8 cellular contexts compared by ENCODE assay signal in the genomic region with DNA sequence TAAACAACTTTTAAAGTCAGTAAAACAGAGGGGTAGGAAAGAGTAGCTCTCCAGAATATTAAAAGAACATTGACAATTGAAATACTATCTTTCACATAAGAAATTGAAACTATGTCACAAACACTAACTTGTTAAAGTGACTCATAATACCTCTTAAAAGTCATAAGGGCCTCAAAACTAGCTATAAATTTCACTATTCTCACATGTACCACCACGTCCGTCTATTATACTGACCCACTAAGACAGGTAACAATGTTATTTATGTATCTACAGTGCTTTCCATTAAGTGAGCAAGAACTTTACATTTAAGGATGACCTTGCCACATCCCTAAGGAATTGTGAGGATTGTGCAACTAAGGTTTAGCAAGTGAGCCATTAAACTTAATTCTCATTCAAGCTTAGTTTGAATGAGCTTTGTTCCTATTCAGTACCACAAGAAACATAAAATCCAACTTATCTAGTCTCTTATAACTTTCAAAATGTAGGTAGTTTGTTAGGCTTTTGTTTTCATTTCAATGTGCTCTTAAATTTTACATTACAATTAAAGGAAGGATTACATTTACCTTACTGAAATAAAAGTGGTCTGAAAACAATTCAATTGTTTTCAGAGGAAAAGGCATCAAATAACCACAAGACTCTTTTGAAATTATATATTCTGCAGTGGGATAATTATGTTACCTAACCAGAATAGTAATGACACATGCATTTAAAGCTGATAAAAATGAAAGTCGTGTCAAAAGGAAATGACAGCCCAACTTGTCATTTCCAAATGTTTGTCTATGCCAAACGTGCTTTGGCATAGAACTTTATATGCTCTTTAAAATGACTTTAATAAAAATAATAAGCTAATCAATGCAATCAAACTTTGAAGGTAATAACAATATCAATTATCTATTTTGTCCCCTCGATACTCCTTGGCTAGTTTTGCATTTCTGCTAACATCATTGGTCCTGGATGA. TPM values are rescaled to one million over a fixed set of nuclear protein-coding genes. Genes with fewer than 3 reads are reported as not detected.
DNase-seq lines count a peak whose midpoint lies in the region; ATAC-seq and TF ChIP-seq lines count a peak whose summit lies in the region.
"Not testable (repeated sequence)": the region's sequence is repeated elsewhere in the genome, so short reads cannot be mapped to it uniquely, and the experiment has no call there.

No MANE protein-coding gene starts in this region.

- not testable (repeated sequence) for H3K79me1 ChIP-seq in mesenchymal stem cell (replicated peaks; ENCODE audit: low read length, poor library complexity, severe bottlenecking)

- H3K23ac ChIP-seq in mesenchymal stem cell (ENCODE audit: low read length in 2 of 2): not testable (repeated sequence)

- H3K4me3 Mint-ChIP-seq in CD4-positive, alpha-beta T cell; stimulated activated memory B cell treated with anti-CD40 and anti-IgM and Interleukin-4, amounts not matched to agents 10 μg/mL and 1 μg/mL and 100 μg/mL, for 72 hours: not testable (repeated sequence)
- peak overlapping the region; percentile 63 to 80 for H3K4me3 Mint-ChIP-seq in activated T-cell treated with anti-CD3 and anti-CD28 coated beads, Interleukin-2, amount 50 U/mL, for 72 hours

- H3K4me1 Mint-ChIP-seq in CD4-positive, alpha-beta T cell (ENCODE audit: low read depth): peaks cover 48% of the 10 kb centered on the region
- H3K4me1 Mint-ChIP-seq in activated T-cell treated with anti-CD3 and anti-CD28 coated beads, Interleukin-2, amount 50 U/mL, for 72 hours (ENCODE audit: low read depth): peaks cover 48% of the 10 kb centered on the region
- H3K4me1 Mint-ChIP-seq in stimulated activated memory B cell treated with anti-CD40 and anti-IgM and Interleukin-4, amounts not matched to agents 10 μg/mL and 1 μg/mL and 100 μg/mL, for 72 hours: peaks cover 26% of the 10 kb centered on the region

- H3K9ac ChIP-seq in mesenchymal stem cell (ENCODE audit: low read length): not testable (repeated sequence)

- not testable (repeated sequence) for H2BK15ac ChIP-seq in mesenchymal stem cell (ENCODE audit: low read depth, poor library complexity, severe bottlenecking)

- WGBS in mesenchymal stem cell: 100% methylated on average over 1 of the region's 5 CpGs

- H3K18ac ChIP-seq in mesenchymal stem cell (ENCODE audit: low read depth in 1 of 2, low read length in 2 of 2): not testable (repeated sequence)

- not testable (repeated sequence) for TF ChIP-seq RAD21 in Ishikawa (IDR thresholded peaks at IDR 0.05; ENCODE audit: low read depth)

- intact Hi-C loops in CD4-positive, alpha-beta T cell (cut with DNase I, micrococcal nuclease): not testable (repeated sequence)

- H3K27ac Mint-ChIP-seq in CD4-positive, alpha-beta T cell: peak overlapping the region; percentile 82
- peak overlapping the region; percentile 33 for H3K27ac Mint-ChIP-seq in activated T-cell treated with anti-CD3 and anti-CD28 coated beads, Interleukin-2, amount 50 U/mL, for 72 hours
- H3K27ac Mint-ChIP-seq in stimulated activated memory B cell treated with anti-CD40 and anti-IgM and Interleukin-4, amounts not matched to agents 10 μg/mL and 1 μg/mL and 100 μg/mL, for 72 hours: peak overlapping the region; percentile 32

- not testable (repeated sequence) for H3K4ac ChIP-seq in mesenchymal stem cell (ENCODE audit: low read depth in 1 of 2, low read length in 2 of 2)

- H3K4me2 ChIP-seq in mesenchymal stem cell (ENCODE audit: low read length, poor library complexity, severe bottlenecking): not testable (repeated sequence)

- H3K4me3 ChIP-seq in cardiac fibroblast (replicated peaks in 1 of 2; ENCODE audit: low read depth in 2 of 2, low read length in 2 of 2); mesenchymal stem cell (ENCODE audit: insufficient read depth in 1 of 2, low read depth in 1 of 2, low read length in 2 of 2): not testable (repeated sequence)

- not testable (repeated sequence) for H3K14ac ChIP-seq in mesenchymal stem cell (ENCODE audit: low read length in 2 of 2)

- not testable (repeated sequence) for H3K9me3 ChIP-seq in CD4-positive, alpha-beta T cell (ENCODE audit: control insufficient read depth, low read length); mesenchymal stem cell (ENCODE audit: control insufficient read depth, low read length)

- CTCF ChIA-PET in CD4-positive, alpha-beta T cell (lab: Charles Lee): not testable (repeated sequence)

- not testable (repeated sequence) for H2AK5ac ChIP-seq in mesenchymal stem cell (ENCODE audit: low read length, severe bottlenecking)

- DNase-seq in CD4-positive, alpha-beta T cell; activated T-cell treated with anti-CD3 and anti-CD28 coated beads, Interleukin-2, amount 50 U/mL, for 72 hours: not testable (repeated sequence)
- DNase-seq in cardiac fibroblast (ENCODE audit: low read depth in 2 of 2) (peak; percentile 21 to 51), fibroblast of peridontal ligament (ENCODE audit: extremely low read depth) (peak; percentile 51), mesenchymal stem cell (peak; percentile 50)

- POLR2A ChIA-PET in CD4-positive, alpha-beta T cell (lab: Charles Lee): not testable (repeated sequence)

- TF ChIP-seq EP300 in Ishikawa (IDR thresholded peaks at IDR 0.05; ENCODE audit: borderline replicate concordance): not testable (repeated sequence)

- not testable (repeated sequence) for H2AFZ ChIP-seq in mesenchymal stem cell (ENCODE audit: low read depth, low read length)

- not testable (repeated sequence) for H3K27ac ChIP-seq in CD4-positive, alpha-beta T cell (ENCODE audit: low read depth, low read length); mesenchymal stem cell (ENCODE audit: low read length, poor library complexity, severe bottlenecking)

- H3K9me3 Mint-ChIP-seq in CD4-positive, alpha-beta T cell; activated T-cell treated with anti-CD3 and anti-CD28 coated beads, Interleukin-2, amount 50 U/mL, for 72 hours; stimulated activated memory B cell treated with anti-CD40 and anti-IgM and Interleukin-4, amounts not matched to agents 10 μg/mL and 1 μg/mL and 100 μg/mL, for 72 hours: not testable (repeated sequence)

- not testable (repeated sequence) for H2BK120ac ChIP-seq in mesenchymal stem cell (ENCODE audit: low read depth, low read length)

- TF ChIP-seq CTCF in CD4-positive, alpha-beta T cell (IDR thresholded peaks at IDR 0.05); cardiac fibroblast (IDR thresholded peaks at IDR 0.05; ENCODE audit: low read depth, low read length): not testable (repeated sequence)

- ATAC-seq in CD4-positive, alpha-beta T cell (ENCODE audit: poor library complexity); SK-N-SH treated with all-trans-retinoic acid at 6 μM for 48 hours; activated T-cell treated with anti-CD3 and anti-CD28 coated beads, Interleukin-2, amount 50 U/mL, for 72 hours (replicated peaks in 1 of 2); stimulated activated memory B cell treated with anti-CD40 and anti-IgM and Interleukin-4, amounts not matched to agents 10 μg/mL and 1 μg/mL and 100 μg/mL, for 72 hours: not testable (repeated sequence)

- peaks cover 25% of the 10 kb centered on the region for H3K36me3 Mint-ChIP-seq in CD4-positive, alpha-beta T cell (ENCODE audit: low read depth)
- not testable (repeated sequence) for H3K36me3 Mint-ChIP-seq in activated T-cell treated with anti-CD3 and anti-CD28 coated beads, Interleukin-2, amount 50 U/mL, for 72 hours (ENCODE audit: insufficient read depth in 2 of 2)
- H3K36me3 Mint-ChIP-seq in stimulated activated memory B cell treated with anti-CD40 and anti-IgM and Interleukin-4, amounts not matched to agents 10 μg/mL and 1 μg/mL and 100 μg/mL, for 72 hours: peaks cover 31% of the 10 kb centered on the region

- H3K27me3 Mint-ChIP-seq in CD4-positive, alpha-beta T cell; activated T-cell treated with anti-CD3 and anti-CD28 coated beads, Interleukin-2, amount 50 U/mL, for 72 hours (ENCODE audit: low read depth); stimulated activated memory B cell treated with anti-CD40 and anti-IgM and Interleukin-4, amounts not matched to agents 10 μg/mL and 1 μg/mL and 100 μg/mL, for 72 hours: not testable (repeated sequence)

- H3K27me3 ChIP-seq in CD4-positive, alpha-beta T cell (ENCODE audit: control insufficient read depth, insufficient read depth, low read length); mesenchymal stem cell (ENCODE audit: control insufficient read depth in 1 of 2, insufficient read depth in 1 of 2, low read length in 2 of 2): not testable (repeated sequence)

- H3K4me1 ChIP-seq in mesenchymal stem cell (ENCODE audit: control insufficient read depth, insufficient read depth, low read depth, low read length): not testable (repeated sequence)

- not testable (repeated sequence) for H4K91ac ChIP-seq in mesenchymal stem cell (ENCODE audit: low read length)

- H2BK5ac ChIP-seq in mesenchymal stem cell (ENCODE audit: low read depth, low read length, poor library complexity, severe bottlenecking): not testable (repeated sequence)

- H3K36me3 ChIP-seq in mesenchymal stem cell (ENCODE audit: control insufficient read depth in 1 of 2, insufficient read depth in 2 of 2, low read depth in 1 of 2, low read length in 2 of 2): not testable (repeated sequence)

- H4K8ac ChIP-seq in mesenchymal stem cell (ENCODE audit: low read length): not testable (repeated sequence)

- not testable (repeated sequence) for H2BK12ac ChIP-seq in mesenchymal stem cell (ENCODE audit: low read length in 2 of 2)

TF ChIP-seq in Ishikawa, 13 proteins besides CTCF, POLR2A, EP300 and RAD21:
- TF ChIP-seq CEBPB (IDR thresholded peaks at IDR 0.05): peak; percentile 62

TF ChIP-seq in SK-N-SH treated with all-trans-retinoic acid at 6 μM for 48 hours, 23 proteins besides CTCF, POLR2A, EP300 and RAD21:
- peak; percentile 8; the same call in 1 of the 2 replicates for TF ChIP-seq ISL1 (CRISPR knock-in tag; IDR thresholded peaks at IDR 0.05)

RNA-seq across cellular contexts. Expression of a gene that starts 39.9 kb away (rescaled TPM):
- 10 to 100 TPM; 20.4 to 20.8 TPM for total RNA-seq in CD4-positive, alpha-beta T cell
- total RNA-seq in activated T-cell treated with anti-CD3 and anti-CD28 coated beads, Interleukin-2, amount 50 U/mL, for 72 hours: 10 to 100 TPM; 34.1 to 41.7 TPM
- 12.7 TPM for polyA plus RNA-seq in mesenchymal stem cell (2013, experiment 1 of 2)
- polyA plus RNA-seq in mesenchymal stem cell (2013, experiment 2 of 2): 12.7 TPM

Comparison
In these comparisons a context has a peak if more than half of its experiments do, and no peak if none do; other contexts are left out.
1. H3K27ac Mint-ChIP-seq: peak in every context shown above with its lines; median percentile 82 in CD4-positive, alpha-beta T cell; 33 in activated T-cell treated with anti-CD3 and anti-CD28 coated beads, Interleukin-2, amount 50 U/mL, for 72 hours; 32 in stimulated activated memory B cell treated with anti-CD40 and anti-IgM and Interleukin-4, amounts not matched to agents 10 μg/mL and 1 μg/mL and 100 μg/mL, for 72 hours.